ENCODE assay signal across 8 cellular contexts in the genomic region with DNA sequence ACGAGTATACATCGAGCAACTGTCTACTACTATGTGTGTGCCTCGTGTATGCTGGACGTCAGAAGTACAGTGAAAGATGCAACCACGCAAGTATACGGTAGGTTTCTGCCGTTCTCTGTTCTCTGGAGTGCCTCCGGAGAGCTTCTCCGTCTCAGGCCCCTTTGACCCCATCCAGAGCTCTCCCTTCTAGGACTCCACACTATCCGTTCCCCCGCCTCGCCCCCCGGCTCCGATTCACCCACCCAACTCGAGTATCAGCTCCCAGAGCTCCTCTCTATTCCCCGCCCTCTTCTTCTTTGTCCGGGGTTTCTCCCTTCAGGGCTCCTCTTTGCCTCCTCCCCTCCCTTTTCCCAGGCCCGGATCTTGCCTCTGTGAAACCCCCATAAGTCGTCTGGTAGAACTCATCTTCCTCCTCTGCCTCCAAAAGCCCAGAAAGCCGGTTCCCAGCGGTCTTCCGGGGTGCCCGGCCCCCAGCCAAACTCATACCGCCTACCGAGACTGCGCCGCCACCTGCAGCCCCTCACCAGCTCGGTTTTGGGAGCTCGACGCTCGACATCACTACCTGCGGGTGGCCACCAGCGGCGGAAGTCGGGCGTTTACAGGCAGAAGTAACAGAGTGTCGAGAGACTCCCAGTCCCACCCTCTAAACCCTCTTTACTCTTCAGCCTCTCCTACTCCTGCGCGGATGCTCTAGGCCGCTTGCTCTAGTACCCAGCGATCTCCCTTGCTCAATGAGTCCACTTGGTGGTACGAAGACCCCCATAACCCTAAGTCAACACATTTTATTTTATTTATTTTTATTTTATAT. TPM values are rescaled to one million over a fixed set of nuclear protein-coding genes. Genes with fewer than 3 reads are reported as not detected.
DNase-seq lines count a peak whose midpoint lies in the region; ATAC-seq and TF ChIP-seq lines count a peak whose summit lies in the region.

A gene with protein sequence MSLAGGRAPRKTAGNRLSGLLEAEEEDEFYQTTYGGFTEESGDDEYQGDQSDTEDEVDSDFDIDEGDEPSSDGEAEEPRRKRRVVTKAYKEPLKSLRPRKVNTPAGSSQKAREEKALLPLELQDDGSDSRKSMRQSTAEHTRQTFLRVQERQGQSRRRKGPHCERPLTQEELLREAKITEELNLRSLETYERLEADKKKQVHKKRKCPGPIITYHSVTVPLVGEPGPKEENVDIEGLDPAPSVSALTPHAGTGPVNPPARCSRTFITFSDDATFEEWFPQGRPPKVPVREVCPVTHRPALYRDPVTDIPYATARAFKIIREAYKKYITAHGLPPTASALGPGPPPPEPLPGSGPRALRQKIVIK (minus strand): TSS at position 560 of the 808 bp plus-strand sequence. CDS start 76 bp downstream, at position 484.

- intact Hi-C loops in activated T-helper 2 cell treated with anti-CD3 and anti-CD28 coated beads, Interferon-gamma antibody, Interleukin-2, Interleukin-4, amounts not matched to agents 10 μg/mL and 5 μg/mL and 100 μg/mL, durations not matched to agents 14 hours and 24 hours and 36 hours (cut with micrococcal nuclease), result loop anchor here (1.0 kb wide), 3 partner anchors 8 to 64 kb away; a partner anchor contains a TSS

- peaks cover 15% of the 10 kb centered on the region for H3K36me3 Mint-ChIP-seq in activated T-helper 2 cell treated with anti-CD3 and anti-CD28 coated beads, Interferon-gamma antibody, Interleukin-2, Interleukin-4, amounts not matched to agents 10 μg/mL and 5 μg/mL and 100 μg/mL, durations not matched to agents 14 hours and 24 hours and 36 hours (ENCODE audit: low read depth)
- H3K36me3 Mint-ChIP-seq in natural killer cell treated with Interleukin-12 subunit alpha and Interleukin-12 subunit beta and Interleukin-15 and Interleukin-18, amount 100 ng/mL, for 72 hours, result no peaks in the 10 kb centered on the region

- H3K9me3 Mint-ChIP-seq in activated T-helper 2 cell treated with anti-CD3 and anti-CD28 coated beads, Interferon-gamma antibody, Interleukin-2, Interleukin-4, amounts not matched to agents 10 μg/mL and 5 μg/mL and 100 μg/mL, durations not matched to agents 14 hours and 24 hours and 36 hours, result no peaks in the 10 kb centered on the region
- no peaks in the 10 kb centered on the region for H3K9me3 Mint-ChIP-seq in natural killer cell treated with Interleukin-12 subunit alpha and Interleukin-12 subunit beta and Interleukin-15 and Interleukin-18, amount 100 ng/mL, for 72 hours

- peak within 1 kb of the TSS; percentile 94 for H3K27ac Mint-ChIP-seq in activated T-helper 2 cell treated with anti-CD3 and anti-CD28 coated beads, Interferon-gamma antibody, Interleukin-2, Interleukin-4, amounts not matched to agents 10 μg/mL and 5 μg/mL and 100 μg/mL, durations not matched to agents 14 hours and 24 hours and 36 hours
- H3K27ac Mint-ChIP-seq in natural killer cell treated with Interleukin-12 subunit alpha and Interleukin-12 subunit beta and Interleukin-15 and Interleukin-18, amount 100 ng/mL, for 72 hours, result peak within 1 kb of the TSS; percentile 100

- peak within 1 kb of the TSS; percentile 93 for H3K4me3 Mint-ChIP-seq in activated T-helper 2 cell treated with anti-CD3 and anti-CD28 coated beads, Interferon-gamma antibody, Interleukin-2, Interleukin-4, amounts not matched to agents 10 μg/mL and 5 μg/mL and 100 μg/mL, durations not matched to agents 14 hours and 24 hours and 36 hours (ENCODE audit: low read depth)
- H3K4me3 Mint-ChIP-seq in natural killer cell treated with Interleukin-12 subunit alpha and Interleukin-12 subunit beta and Interleukin-15 and Interleukin-18, amount 100 ng/mL, for 72 hours, result peak within 1 kb of the TSS; percentile 100

- peak; percentile 90 for DNase-seq in EH (ENCODE audit: low read depth)
- DNase-seq in H4 (ENCODE audit: low spot score), result peak; percentile 88
- peak; percentile 89 for DNase-seq in M059J (ENCODE audit: low read depth)
- DNase-seq in activated T-helper 2 cell treated with anti-CD3 and anti-CD28 coated beads, Interferon-gamma antibody, Interleukin-2, Interleukin-4, amounts not matched to agents 10 μg/mL and 5 μg/mL and 100 μg/mL, durations not matched to agents 14 hours and 24 hours and 36 hours (ENCODE audit: low spot score), result peak; percentile 85
- DNase-seq in fibroblast of peridontal ligament (ENCODE audit: extremely low read depth), result peak; percentile 85
- peak; percentile 91 for DNase-seq in natural killer cell treated with Interleukin-12 subunit alpha and Interleukin-12 subunit beta and Interleukin-15 and Interleukin-18, amount 100 ng/mL, for 72 hours (ENCODE audit: low spot score)
- DNase-seq in stimulated activated naive CD8-positive, alpha-beta T cell treated with anti-CD3 and anti-CD28 coated beads, Interleukin-15, Interleukin-2, amounts not matched to agents 100 U/mL and 50 U/mL, for 24 hours, result peak; percentile 87

- peak; percentile 90 for TF ChIP-seq POLR2A in Raji (IDR thresholded peaks at IDR 0.05; ENCODE audit: insufficient read depth, low read depth, low read length)

- H3K4me1 Mint-ChIP-seq in activated T-helper 2 cell treated with anti-CD3 and anti-CD28 coated beads, Interferon-gamma antibody, Interleukin-2, Interleukin-4, amounts not matched to agents 10 μg/mL and 5 μg/mL and 100 μg/mL, durations not matched to agents 14 hours and 24 hours and 36 hours (ENCODE audit: low read depth), result peaks cover 17% of the 10 kb centered on the region
- H3K4me1 Mint-ChIP-seq in natural killer cell treated with Interleukin-12 subunit alpha and Interleukin-12 subunit beta and Interleukin-15 and Interleukin-18, amount 100 ng/mL, for 72 hours (ENCODE audit: low read depth in 2 of 2), result peaks cover 30 to 34% of the 10 kb centered on the region in 2 donors

- peaks cover 3% of the 10 kb centered on the region for H3K27me3 Mint-ChIP-seq in activated T-helper 2 cell treated with anti-CD3 and anti-CD28 coated beads, Interferon-gamma antibody, Interleukin-2, Interleukin-4, amounts not matched to agents 10 μg/mL and 5 μg/mL and 100 μg/mL, durations not matched to agents 14 hours and 24 hours and 36 hours (ENCODE audit: low read depth)
- peaks cover 0 to 3% of the 10 kb centered on the region in 2 donors for H3K27me3 Mint-ChIP-seq in natural killer cell treated with Interleukin-12 subunit alpha and Interleukin-12 subunit beta and Interleukin-15 and Interleukin-18, amount 100 ng/mL, for 72 hours

- ATAC-seq in natural killer cell treated with Interleukin-12 subunit alpha and Interleukin-12 subunit beta and Interleukin-15 and Interleukin-18, amount 100 ng/mL, for 72 hours, result peak; percentile 98 to 99
- peak; percentile 99 for ATAC-seq in stimulated activated naive CD8-positive, alpha-beta T cell treated with anti-CD3 and anti-CD28 coated beads, Interleukin-15, Interleukin-2, amounts not matched to agents 100 U/mL and 50 U/mL, for 24 hours

RNA-seq across cellular contexts. Expression of the gene that starts here (rescaled TPM):
- 65.2 and 65.8 TPM in 2 replicates for total RNA-seq in H4 (2014; rRNA removed; shearing (Covaris generic))
- 76.6 and 84.3 TPM in 2 replicates for total RNA-seq in M059J (2014; rRNA removed; shearing (Covaris generic))
- total RNA-seq in activated T-helper 2 cell treated with anti-CD3 and anti-CD28 coated beads, Interferon-gamma antibody, Interleukin-2, Interleukin-4, amounts not matched to agents 10 μg/mL and 5 μg/mL and 100 μg/mL, durations not matched to agents 14 hours and 24 hours and 36 hours, result 80.7 and 84.5 TPM in 2 replicates
- 10 to 100 TPM; 33.1 to 74.4 TPM for total RNA-seq in natural killer cell treated with Interleukin-12 subunit alpha and Interleukin-12 subunit beta and Interleukin-15 and Interleukin-18, amount 100 ng/mL, for 72 hours

Comparison
In these comparisons a context has a peak if more than half of its experiments do, and no peak if none do; other contexts are left out.
1. Peak in every context shown above with its lines: DNase-seq and ATAC-seq.